ENCODE assay signal across 8 cellular contexts in genomic region chr1:66752000-66752592, GRCh38. TPM values are rescaled to one million over a fixed set of nuclear protein-coding genes. Genes with fewer than 3 reads are reported as not detected.
DNase-seq lines count a peak whose midpoint lies in the region; ATAC-seq and TF ChIP-seq lines count a peak whose summit lies in the region.

TSS of gene DYNLT5 (plus strand) at chr1:66752459. CDS start at chr1:66754659, 2,200 bp downstream.

- peak within 1 kb of the TSS; percentile 94 for H2AFZ ChIP-seq in GM23248
- peak within 1 kb of the TSS; percentile 89 for H2AFZ ChIP-seq in neuronal stem cell (ENCODE audit: low read length)

- no peak within 1 kb of the TSS for H3K14ac ChIP-seq in neuronal stem cell (ENCODE audit: low read length)

- peak within 1 kb of the TSS; percentile 9 for H3K23ac ChIP-seq in neuronal stem cell (ENCODE audit: low read depth, low read length, poor library complexity)

- peak within 1 kb of the TSS; percentile 54 for H3K4me3 ChIP-seq in AG04450 (ENCODE audit: low read depth, low read length)
- peak within 1 kb of the TSS; percentile 76 for H3K4me3 ChIP-seq in GM23248
- H3K4me3 ChIP-seq in neuronal stem cell (ENCODE audit: low read length in 2 of 2), result peak within 1 kb of the TSS; percentile 37 to 75
- no peak within 1 kb of the TSS for H3K4me3 ChIP-seq in A673 (ENCODE audit: low read depth, low read length, poor library complexity, severe bottlenecking)

- H2BK15ac ChIP-seq in neuronal stem cell (ENCODE audit: low read length), result no peak within 1 kb of the TSS

- H3K4me1 Mint-ChIP-seq in activated T-helper 17 cell treated with anti-CD3 and anti-CD28 coated beads, Interleukin-2, amount 50 U/mL, for 72 hours, result peaks cover 4% of the 10 kb centered on the region

- no peak within 1 kb of the TSS for H4K8ac ChIP-seq in neuronal stem cell (ENCODE audit: low read depth, low read length)

- peaks cover 23% of the 10 kb centered on the region for H3F3A ChIP-seq in GM23248 (ENCODE audit: insufficient read depth)

- H3K27me3 Mint-ChIP-seq in activated T-helper 17 cell treated with anti-CD3 and anti-CD28 coated beads, Interleukin-2, amount 50 U/mL, for 72 hours, result peaks cover 49% of the 10 kb centered on the region

- H2BK12ac ChIP-seq in neuronal stem cell (ENCODE audit: low read length), result no peak within 1 kb of the TSS

- in situ Hi-C loops in GM23248 (cut with MboI), result no loop called here

- WGBS in GM23248 (ENCODE audit: low coverage in 1 of 2, low lambda C conversion rate in 2 of 2, missing lambda C conversion rate in 2 of 2), 2 experiments, result 7 to 13% methylated on average over 29 to 35 of the region's 35 CpGs
- WGBS in neuronal stem cell (ENCODE audit: extremely low coverage in 2 of 2, insufficient read length in 2 of 2, insufficient replicate concordance in 1 of 2), 2 donors, result no CpG with 5 or more reads among the region's 35 CpGs

- H3K4ac ChIP-seq in neuronal stem cell (ENCODE audit: low read length), result no peak within 1 kb of the TSS

- DNase-seq in AG04450 (ENCODE audit: low read depth, low spot score) (no peak), GM23248 (peak; percentile 81), head of caudate nucleus (peak; percentile 19 to 81 (median 61)), neuronal stem cell (ENCODE audit: low spot score) (peak; percentile 51), A673 (ENCODE audit: low spot score) (no peak), amniotic stem cell (lab: John Stamatoyannopoulos, UW) (no peak), cortex of kidney (lab: John Stamatoyannopoulos, UW) (no peak)

- peak within 1 kb of the TSS; percentile 74 for H3K18ac ChIP-seq in neuronal stem cell (ENCODE audit: low read length)

- no peak within 1 kb of the TSS for H3K27ac Mint-ChIP-seq in activated T-helper 17 cell treated with anti-CD3 and anti-CD28 coated beads, Interleukin-2, amount 50 U/mL, for 72 hours

- H2BK120ac ChIP-seq in neuronal stem cell (ENCODE audit: low read depth, low read length), result no peak within 1 kb of the TSS

- peak; percentile 11 for ATAC-seq in activated T-helper 17 cell treated with anti-CD3 and anti-CD28 coated beads, Interleukin-2, amount 50 U/mL, for 72 hours (replicated peaks)

- peaks cover 21% of the 10 kb centered on the region for H3K4me1 ChIP-seq in GM23248 (ENCODE audit: insufficient read depth)
- H3K4me1 ChIP-seq in neuronal stem cell (ENCODE audit: control insufficient read depth in 2 of 2, insufficient read depth in 1 of 2, low read depth in 1 of 2, low read length in 2 of 2), result peaks cover 3 to 7% of the 10 kb centered on the region in 2 donors
- H3K4me1 ChIP-seq in A673 (ENCODE audit: insufficient read depth, low read length, poor library complexity, severe bottlenecking), result no peaks in the 10 kb centered on the region

- H3K9ac ChIP-seq in GM23248 (peak within 1 kb of the TSS; percentile 68), neuronal stem cell (ENCODE audit: low read depth, low read length, poor library complexity) (peak within 1 kb of the TSS; percentile 30)

- no TSS peak for BruUV-seq in A673 (replicated peaks; lab: Mats Ljungman, UMichigan)

- peak within 1 kb of the TSS; percentile 82 for H3K4me2 ChIP-seq in GM23248 (ENCODE audit: unreplicated experiment)
- H3K4me2 ChIP-seq in neuronal stem cell (ENCODE audit: insufficient read depth, low read length, poor library complexity, severe bottlenecking), result peak within 1 kb of the TSS; percentile 77

- no peaks in the 10 kb centered on the region for H3K9me2 ChIP-seq in GM23248 (ENCODE audit: insufficient read depth)

- intact Hi-C loops in head of caudate nucleus (cut with DNase I), result no loop called here
- intact Hi-C loops in A673 (cut with micrococcal nuclease; ENCODE audit: unreplicated experiment), result no loop called here

- H3K79me2 ChIP-seq in GM23248 (ENCODE audit: insufficient read depth), result no peaks in the 10 kb centered on the region

- no peaks in the 10 kb centered on the region for H4K20me1 ChIP-seq in GM23248 (ENCODE audit: insufficient read depth)

- peak within 1 kb of the TSS; percentile 43 for H3K4me3 Mint-ChIP-seq in activated T-helper 17 cell treated with anti-CD3 and anti-CD28 coated beads, Interleukin-2, amount 50 U/mL, for 72 hours

- CTCF ChIA-PET in AG04450 (lab: Charles Lee), result no interaction called here
- CTCF ChIA-PET in A673 (lab: Charles Lee), result no interaction called here

- H3K36me3 ChIP-seq in GM23248 (ENCODE audit: low read depth), result no peaks in the 10 kb centered on the region
- H3K36me3 ChIP-seq in neuronal stem cell (replicated peaks in 1 of 2; ENCODE audit: control insufficient read depth in 2 of 2, insufficient read depth in 2 of 2, low read length in 2 of 2), result no peaks in the 10 kb centered on the region
- no peaks in the 10 kb centered on the region for H3K36me3 ChIP-seq in A673 (ENCODE audit: insufficient read depth, low read length, poor library complexity, severe bottlenecking)

- peak within 1 kb of the TSS; percentile 34 for H2AK5ac ChIP-seq in neuronal stem cell (ENCODE audit: low read depth, low read length)

- H3K27ac ChIP-seq in AG04450 (ENCODE audit: low read depth, low read length), result no peak within 1 kb of the TSS
- H3K27ac ChIP-seq in GM23248, result no peak within 1 kb of the TSS
- H3K27ac ChIP-seq in neuronal stem cell (replicated peaks; ENCODE audit: low read length), result no peak within 1 kb of the TSS
- H3K27ac ChIP-seq in A673 (ENCODE audit: low read depth, low read length, poor library complexity, severe bottlenecking), result no peak within 1 kb of the TSS

- no peak within 1 kb of the TSS for H4K91ac ChIP-seq in neuronal stem cell (ENCODE audit: low read depth, low read length, poor library complexity)

- no peak within 1 kb of the TSS for H2BK5ac ChIP-seq in neuronal stem cell (ENCODE audit: low read length)

- H3K9me3 ChIP-seq in AG04450 (ENCODE audit: control insufficient read depth, insufficient read depth, low read length), result no peaks in the 10 kb centered on the region
- no peaks in the 10 kb centered on the region for H3K9me3 ChIP-seq in GM23248 (ENCODE audit: low read depth)
- H3K9me3 ChIP-seq in neuronal stem cell (replicated peaks in 1 of 2; ENCODE audit: control insufficient read depth in 2 of 2, insufficient read depth in 1 of 2, low read depth in 1 of 2, low read length in 2 of 2), result peaks cover 0 to 2% of the 10 kb centered on the region in 2 donors
- no peaks in the 10 kb centered on the region for H3K9me3 ChIP-seq in A673 (ENCODE audit: low read depth, low read length, poor library complexity, severe bottlenecking)

- H3K27me3 ChIP-seq in AG04450 (ENCODE audit: control insufficient read depth, insufficient read depth, low read length), result no peaks in the 10 kb centered on the region
- H3K27me3 ChIP-seq in GM23248 (replicated peaks; ENCODE audit: insufficient read depth), result no peaks in the 10 kb centered on the region
- H3K27me3 ChIP-seq in neuronal stem cell (ENCODE audit: control insufficient read depth in 3 of 3, insufficient read depth in 3 of 3, low read depth in 1 of 3, low read length in 3 of 3), result peaks cover 0 to 13% (median 2%) of the 10 kb centered on the region in 3 experiments
- no peaks in the 10 kb centered on the region for H3K27me3 ChIP-seq in A673 (replicated peaks; ENCODE audit: insufficient read depth, low read depth, low read length, poor library complexity)

- no peaks in the 10 kb centered on the region for H3K36me3 Mint-ChIP-seq in activated T-helper 17 cell treated with anti-CD3 and anti-CD28 coated beads, Interleukin-2, amount 50 U/mL, for 72 hours (ENCODE audit: low read depth)

- no peaks in the 10 kb centered on the region for H3K9me3 Mint-ChIP-seq in activated T-helper 17 cell treated with anti-CD3 and anti-CD28 coated beads, Interleukin-2, amount 50 U/mL, for 72 hours

- H3K79me1 ChIP-seq in neuronal stem cell (ENCODE audit: low read depth, low read length), result no peaks in the 10 kb centered on the region

- POLR2A ChIA-PET in AG04450 (lab: Yijun Ruan, JAX), result no interaction called here
- POLR2A ChIA-PET in A673 (lab: Charles Lee; ENCODE audit: low non-redundant PET), result no interaction called here

- TF ChIP-seq CTCF in AG04450 (IDR thresholded peaks at IDR 0.05; ENCODE audit: low read depth, low read length), result peak; percentile 32
- no peak for TF ChIP-seq CTCF in A673 (conservative IDR thresholded peaks at IDR 0.05; ENCODE audit: low read depth, low read length)

RNA-seq across cellular contexts. Expression of gene DYNLT5, which starts in this region (rescaled TPM):
- polyA plus RNA-seq in AG04450 (2011; rRNA removed), result 0.71 and 0.98 TPM in 2 replicates
- polyA minus RNA-seq in AG04450 (2011; rRNA and poly(A)+ RNA removed), result 0.17 TPM in 1 of 2 replicates, not detected in the other
- total RNA-seq in GM23248 (2014; rRNA removed; shearing (Covaris generic)), result 2.3 and 5.8 TPM in 2 replicates
- 1.7 and 3.0 TPM in 2 replicates for polyA plus RNA-seq in GM23248 (2016; fragmentation: Nextera tagmentation; extraction: Ambion mirVana)
- not detected for total RNA-seq in activated T-helper 17 cell treated with anti-CD3 and anti-CD28 coated beads, Interleukin-2, amount 50 U/mL, for 72 hours
- 0.14 TPM for polyA plus RNA-seq in neuronal stem cell (2013, experiment 1 of 2)
- polyA plus RNA-seq in neuronal stem cell (2013, experiment 2 of 2), result 0.22 TPM
- not detected in 2 replicates for total RNA-seq in A673 (2021)

Comparison
In these comparisons a context has a peak if more than half of its experiments do, and no peak if none do; other contexts are left out.
1. Peak in ATAC-seq in activated T-helper 17 cell treated with anti-CD3 and anti-CD28 coated beads, Interleukin-2, amount 50 U/mL, for 72 hours; RNA of the gene not detected or under 1 TPM.
2. DNase-seq: peak in GM23248 (single experiment), head of caudate nucleus (42 of 42) and neuronal stem cell (single experiment); none in AG04450 (single experiment), A673 (single experiment), amniotic stem cell (single experiment) and cortex of kidney (single experiment).